Comparison of ENCODE assay signal across 9 cellular contexts in the genomic region with DNA sequence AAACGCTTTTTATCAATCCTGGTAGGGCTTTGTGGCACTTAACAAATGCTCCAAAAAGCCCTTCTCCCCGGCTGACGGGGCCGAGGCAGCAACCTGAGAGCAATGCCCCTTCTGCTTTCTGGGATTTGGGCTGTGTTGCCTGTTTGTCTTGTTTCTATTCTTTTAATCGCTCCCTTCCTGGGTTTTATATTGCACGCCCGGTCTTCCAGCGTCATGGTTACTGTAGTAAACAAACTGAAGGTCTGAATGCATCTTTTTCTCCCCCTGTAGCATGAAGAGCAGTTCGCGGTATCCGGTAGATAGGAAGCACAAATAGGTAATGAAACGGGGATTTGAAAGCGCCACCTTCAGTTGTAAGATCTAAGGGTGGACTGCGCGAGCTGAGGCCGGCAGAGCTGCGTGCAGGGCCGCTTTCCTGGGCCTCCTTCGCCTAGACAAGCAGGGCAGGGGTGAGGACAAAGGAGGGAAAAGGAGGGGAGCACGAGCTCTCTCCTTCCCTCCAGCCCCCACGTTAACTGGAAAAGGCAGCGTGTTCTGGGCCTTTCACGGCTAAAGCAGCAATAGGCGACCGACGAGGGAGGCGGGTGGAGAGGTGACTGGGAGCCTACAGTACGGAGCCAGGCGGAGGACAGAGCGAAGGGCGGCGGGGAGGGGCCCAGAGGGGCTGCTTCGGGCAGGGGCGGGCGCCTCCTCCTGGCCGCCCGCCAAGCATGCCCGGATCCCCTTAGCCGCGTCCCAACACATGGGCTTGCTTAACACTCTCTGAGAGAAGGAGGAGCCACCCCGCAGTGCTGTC. TPM values are rescaled to one million over a fixed set of nuclear protein-coding genes. Genes with fewer than 3 reads are reported as not detected.
A peak's percentile ranks its signal among the peaks of the same experiment; 100 is the strongest.
DNase-seq lines count a peak whose midpoint lies in the region; ATAC-seq and TF ChIP-seq lines count a peak whose summit lies in the region.
"Had no signal": no experiment of that assay in that cellular context is flagged by ENCODE, and none has a peak within 500 bp of the region (broad histone marks: within the 10 kb centered on the region; RNA-seq: fewer than 3 reads in every experiment).

No MANE protein-coding gene starts in this region.

- H3K36me3 ChIP-seq in neutrophil, result no peaks in the 10 kb centered on the region
- H3K36me3 ChIP-seq in uterus, result no peaks in the 10 kb centered on the region

- DNase-seq in NCI-H1417 (lab: John Stamatoyannopoulos, UW) (peak in 2 of 3 experiments; percentile 2 to 44), NCI-H1417 treated with DMSO at 0.1 percent for 48 hours (lab: John Stamatoyannopoulos, UW) (no peak), NCI-H2081 (lab: John Stamatoyannopoulos, UW) (peak; percentile 45 to 74), glutamatergic neuron (peak; percentile 83), uterus (peak; percentile 62 to 66)

- peak; percentile 58 for TF ChIP-seq CTCF in glutamatergic neuron (IDR thresholded peaks at IDR 0.05; ENCODE audit: partially characterized antibody, unreplicated experiment)
- TF ChIP-seq CTCF in neutrophil (IDR thresholded peaks at IDR 0.05), result no peak
- peak in 3 of 4 experiments; percentile 4 to 36 (median 7) for TF ChIP-seq CTCF in uterus (IDR thresholded peaks at IDR 0.05)

- H3K9me3 ChIP-seq in neutrophil (no peaks in the 10 kb centered on the region), uterus (no peaks in the 10 kb centered on the region)

- H3K4me1 ChIP-seq in neutrophil (ENCODE audit: control insufficient read depth in 1 of 2, insufficient read depth in 1 of 2, low read depth in 1 of 2, low read length in 1 of 2) (peaks cover 9 to 13% of the 10 kb centered on the region in 2 experiments), uterus (peaks cover 0 to 7% of the 10 kb centered on the region in 2 donors)

- peaks cover 36% of the 10 kb centered on the region for H3K27me3 Mint-ChIP-seq in activated T-helper 17 cell treated with anti-CD3 and anti-CD28 coated beads, Interleukin-2, amount 50 U/mL, for 72 hours
- H3K27me3 Mint-ChIP-seq in glutamatergic neuron (ENCODE audit: unreplicated experiment), result peaks cover 6% of the 10 kb centered on the region

- H3K4me3 Mint-ChIP-seq in activated T-helper 17 cell treated with anti-CD3 and anti-CD28 coated beads, Interleukin-2, amount 50 U/mL, for 72 hours, result peak overlapping the region; percentile 64
- peak overlapping the region; percentile 81 for H3K4me3 Mint-ChIP-seq in glutamatergic neuron (ENCODE audit: unreplicated experiment)

- H3K36me3 Mint-ChIP-seq in activated T-helper 17 cell treated with anti-CD3 and anti-CD28 coated beads, Interleukin-2, amount 50 U/mL, for 72 hours (ENCODE audit: low read depth), result no peaks in the 10 kb centered on the region
- no peaks in the 10 kb centered on the region for H3K36me3 Mint-ChIP-seq in glutamatergic neuron (ENCODE audit: unreplicated experiment)

- H3K27me3 ChIP-seq in neutrophil (peaks cover 35% of the 10 kb centered on the region), uterus (no peaks in the 10 kb centered on the region)

- no peak overlapping the region for H3K27ac ChIP-seq in neutrophil
- peak overlapping the region; percentile 80 to 90 for H3K27ac ChIP-seq in uterus
- H3K27ac ChIP-seq: C4-2B had no signal

- ATAC-seq in HG02571 (IDR thresholded peaks at IDR 0.05; ENCODE audit: unreplicated experiment), result peak; percentile 80
- peak; percentile 67 for ATAC-seq in activated T-helper 17 cell treated with anti-CD3 and anti-CD28 coated beads, Interleukin-2, amount 50 U/mL, for 72 hours (replicated peaks)

- H3K27ac Mint-ChIP-seq in activated T-helper 17 cell treated with anti-CD3 and anti-CD28 coated beads, Interleukin-2, amount 50 U/mL, for 72 hours, result no peak overlapping the region
- H3K27ac Mint-ChIP-seq in glutamatergic neuron (ENCODE audit: unreplicated experiment), result peak overlapping the region; percentile 86

- no peaks in the 10 kb centered on the region for H3K9me3 Mint-ChIP-seq in activated T-helper 17 cell treated with anti-CD3 and anti-CD28 coated beads, Interleukin-2, amount 50 U/mL, for 72 hours
- H3K9me3 Mint-ChIP-seq in glutamatergic neuron (ENCODE audit: unreplicated experiment), result peaks cover 13% of the 10 kb centered on the region

- H3K4me3 ChIP-seq in neutrophil (ENCODE audit: low read depth in 1 of 2, low read length in 1 of 2), result peak overlapping the region; percentile 26 to 51
- peak overlapping the region; percentile 11 to 39 for H3K4me3 ChIP-seq in uterus

- TF ChIP-seq POLR2A in uterus (IDR thresholded peaks at IDR 0.05), result no peak

- H3K4me1 Mint-ChIP-seq in activated T-helper 17 cell treated with anti-CD3 and anti-CD28 coated beads, Interleukin-2, amount 50 U/mL, for 72 hours, result peaks cover 5% of the 10 kb centered on the region
- H3K4me1 Mint-ChIP-seq in glutamatergic neuron (ENCODE audit: low read depth, unreplicated experiment), result peaks cover 41% of the 10 kb centered on the region

- intact Hi-C loops in uterus (cut with DNase I; ENCODE audit: low total_unique reads), result no loop called here

RNA-seq across cellular contexts. Expression of gene ZNF366, which starts 49.3 kb away (rescaled TPM):
- not detected for total RNA-seq in activated T-helper 17 cell treated with anti-CD3 and anti-CD28 coated beads, Interleukin-2, amount 50 U/mL, for 72 hours
- not detected for total RNA-seq in glutamatergic neuron (ENCODE audit: unreplicated experiment)
- total RNA-seq in uterus, result 10 to 100 TPM in 2 of 4 donors, 1 to 10 TPM in 1, under 1 TPM in 1; 0.29 to 20.5 (median 12.1) TPM
